In the genomic region with DNA sequence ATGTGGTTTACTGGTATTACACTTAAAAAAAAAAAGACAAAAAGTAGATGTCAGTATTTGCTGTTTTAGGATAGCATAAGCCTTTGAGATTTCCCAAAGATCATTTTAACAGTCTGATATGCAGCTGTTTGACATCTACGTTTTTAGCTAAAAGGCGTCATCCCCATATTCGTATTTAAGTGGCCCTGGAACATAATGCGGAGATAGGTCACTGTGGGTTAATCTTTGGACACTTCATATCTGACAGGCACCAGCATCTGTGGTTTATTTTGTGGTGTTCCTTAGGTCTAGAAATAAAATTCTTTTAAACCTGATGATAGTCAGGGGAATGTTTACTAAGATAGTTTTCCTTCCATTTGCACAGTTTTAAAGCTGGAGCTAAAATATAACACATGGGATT, we compare ENCODE assay signal across 27 cellular contexts.
"Had no signal": no experiment of that assay in that cellular context is flagged by ENCODE, and none has a peak within 500 bp of the region (broad histone marks: within the 10 kb centered on the region; RNA-seq: fewer than 3 reads in every experiment).

No MANE protein-coding gene starts in this region.

- H3K9me3 ChIP-seq: esophagus squamous epithelium, left ventricle myocardium inferior, right lobe of liver, testis, transverse colon had no signal

- H3K4me1 ChIP-seq: esophagus squamous epithelium, left ventricle myocardium inferior, right lobe of liver, testis, transverse colon had no signal

- H3K4me2 ChIP-seq: hepatocyte had no signal

- H3K27me3 ChIP-seq: esophagus squamous epithelium, hepatocyte, right lobe of liver, testis, transverse colon had no signal

- FAIRE-seq: bronchial epithelial cell, TTC549 had no signal

- ATAC-seq: activated CD4-positive, CD25-positive, alpha-beta regulatory T cell treated with anti-CD3 and anti-CD28 coated beads, Interleukin-2, amount 50 U/mL, for 24 hours; activated naive CD8-positive, alpha-beta T cell treated with anti-CD3 and anti-CD28 coated beads, Interleukin-2, amount 50 U/mL, for 24 hours; natural killer cell; right lobe of liver; stimulated activated naive CD8-positive, alpha-beta T cell treated with anti-CD3 and anti-CD28 coated beads, Interleukin-15, Interleukin-2, amounts not matched to agents 100 U/mL and 50 U/mL, for 24 hours; T-cell had no signal

- H3K79me2 ChIP-seq: hepatocyte had no signal

- H3K27ac ChIP-seq: epithelial cell of prostate, esophagus squamous epithelium, hepatocyte, left ventricle myocardium inferior, right lobe of liver, skin epidermis, testis, transverse colon, VCaP had no signal

- DNase-seq: activated CD4-positive, alpha-beta T cell treated with anti-CD3 and anti-CD28 coated beads for 48 hours; activated CD4-positive, alpha-beta T cell treated with anti-CD3 and anti-CD28 coated beads, Interleukin-2, amount 50 U/mL, for 48 hours; activated CD8-positive, alpha-beta memory T cell treated with anti-CD3 and anti-CD28 coated beads for 24 hours; activated CD8-positive, alpha-beta memory T cell treated with anti-CD3 and anti-CD28 coated beads, Interleukin-2, amount 50 U/mL, for 4 hours; activated gamma-delta T cell treated with Interleukin-2 at 50 U/mL for 16 hours; activated naive CD8-positive, alpha-beta T cell treated with anti-CD3 and anti-CD28 coated beads, Interleukin-2, amount 50 U/mL, for 24 hours; activated T-cell treated with anti-CD3 and anti-CD28 coated beads, Interleukin-2, amount 50 U/mL, for 1 hour; amygdala; esophagus squamous epithelium; foreskin melanocyte; islet precursor cell; left ventricle myocardium inferior; natural killer cell; right lobe of liver; stimulated activated CD4-positive, alpha-beta T cell treated with anti-CD3 and anti-CD28 coated beads, Interleukin-12 subunit alpha, Interleukin-12 subunit beta, amount 100 ng/mL, for 4 hours; stimulated activated CD4-positive, alpha-beta T cell treated with anti-CD3 and anti-CD28 coated beads, Interleukin-4, amount 100 ng/mL, for 1 hour; stimulated activated naive CD8-positive, alpha-beta T cell treated with anti-CD3 and anti-CD28 coated beads, Interleukin-15, Interleukin-2, amounts not matched to agents 100 U/mL and 50 U/mL, for 24 hours; T-cell; testis; transverse colon had no signal

- H3K36me3 ChIP-seq: esophagus squamous epithelium, left ventricle myocardium inferior, right lobe of liver, transverse colon had no signal

- H3K4me3 ChIP-seq: esophagus squamous epithelium, hepatocyte, left ventricle myocardium inferior, right lobe of liver, skin epidermis, testis, transverse colon had no signal
